13 cellular contexts compared by ENCODE assay signal in the genomic region with DNA sequence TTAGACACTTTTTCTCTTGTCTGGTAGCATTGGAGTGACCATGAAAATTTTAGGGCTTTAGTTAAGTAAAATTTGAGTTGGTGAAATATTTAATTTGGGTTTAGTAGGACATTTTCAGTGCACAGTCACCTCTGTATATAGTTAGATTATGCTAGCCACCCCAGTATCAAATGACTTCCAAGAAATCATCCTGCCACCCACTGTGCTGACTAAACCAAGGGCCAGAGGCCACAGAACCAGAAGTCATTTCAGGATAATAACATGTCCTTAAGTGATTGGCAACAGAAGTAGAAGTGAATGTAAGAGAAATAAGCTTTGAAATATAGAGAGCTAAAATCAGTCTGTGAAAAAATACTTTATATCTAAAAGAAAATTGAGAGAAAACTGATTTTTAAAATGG.
"Had no signal": no experiment of that assay in that cellular context is flagged by ENCODE, and none has a peak within 500 bp of the region (broad histone marks: within the 10 kb centered on the region; RNA-seq: fewer than 3 reads in every experiment).

No MANE protein-coding gene starts in this region.

- H3K27me3 Mint-ChIP-seq: activated CD4-positive, alpha-beta T cell treated with anti-CD3 and anti-CD28 coated beads, Interleukin-2, amount 10 ng/mL, durations not matched to agents 24 days and 14 days; activated naive CD8-positive, alpha-beta T cell; naive B cell; stimulated activated naive CD8-positive, alpha-beta T cell treated with anti-CD3 and anti-CD28 coated beads, Interleukin-15, Interleukin-2, amounts not matched to agents 100 ng/mL and 50 ng/mL, for 24 hours had no signal

- H3K36me3 Mint-ChIP-seq: activated naive CD8-positive, alpha-beta T cell; naive B cell had no signal

- H3K4me1 Mint-ChIP-seq: activated CD4-positive, alpha-beta T cell treated with anti-CD3 and anti-CD28 coated beads, Interleukin-2, amount 10 ng/mL, durations not matched to agents 24 days and 14 days had no signal

- DNase-seq: activated CD4-positive, alpha-beta T cell treated with anti-CD3 and anti-CD28 coated beads, Interleukin-2, amount 10 ng/mL, durations not matched to agents 24 days and 14 days; activated CD4-positive, CD25-positive, alpha-beta regulatory T cell; activated CD8-positive, alpha-beta memory T cell treated with anti-CD3 and anti-CD28 coated beads, Interleukin-2, amount 50 U/mL, for 48 hours; activated gamma-delta T cell; activated T-cell treated with anti-CD3 and anti-CD28 coated beads, Interleukin-2, amount 50 U/mL, for 72 hours; islet precursor cell; naive B cell; SW 1271; testis; upper lobe of left lung had no signal

- H3K4me3 ChIP-seq: smooth muscle cell, testis, upper lobe of left lung had no signal

- H3K9me3 Mint-ChIP-seq: activated CD4-positive, alpha-beta T cell treated with anti-CD3 and anti-CD28 coated beads, Interleukin-2, amount 10 ng/mL, durations not matched to agents 24 days and 14 days had no signal

- ATAC-seq: activated T-cell treated with anti-CD3 and anti-CD28 coated beads, Interleukin-2, amount 50 U/mL, for 72 hours had no signal

- H3K27ac Mint-ChIP-seq: activated CD4-positive, alpha-beta T cell treated with anti-CD3 and anti-CD28 coated beads, Interleukin-2, amount 10 ng/mL, durations not matched to agents 24 days and 14 days; activated naive CD8-positive, alpha-beta T cell; activated T-cell treated with anti-CD3 and anti-CD28 coated beads, Interleukin-2, amount 50 U/mL, for 72 hours; naive B cell; stimulated activated naive CD8-positive, alpha-beta T cell treated with anti-CD3 and anti-CD28 coated beads, Interleukin-15, Interleukin-2, amounts not matched to agents 100 ng/mL and 50 ng/mL, for 24 hours had no signal

- H3K4me3 Mint-ChIP-seq: activated CD4-positive, alpha-beta T cell treated with anti-CD3 and anti-CD28 coated beads, Interleukin-2, amount 10 ng/mL, durations not matched to agents 24 days and 14 days; activated naive CD8-positive, alpha-beta T cell; activated T-cell treated with anti-CD3 and anti-CD28 coated beads, Interleukin-2, amount 50 U/mL, for 72 hours; naive B cell; stimulated activated naive CD8-positive, alpha-beta T cell treated with anti-CD3 and anti-CD28 coated beads, Interleukin-15, Interleukin-2, amounts not matched to agents 100 ng/mL and 50 ng/mL, for 24 hours had no signal
